In genomic region chr9:39464122-39464777, GRCh38 we compare ENCODE assay signal across 8 cellular contexts.
DNase-seq lines count a peak whose midpoint lies in the region; ATAC-seq and TF ChIP-seq lines count a peak whose summit lies in the region.
"Not testable (repeated sequence)": the region's sequence is repeated elsewhere in the genome, so short reads cannot be mapped to it uniquely, and the experiment has no call there.

No MANE protein-coding gene starts in this region.

- not testable (repeated sequence) for H3K4me1 Mint-ChIP-seq in activated T-cell treated with anti-CD3 and anti-CD28 coated beads, Interleukin-2, amount 50 U/mL, for 4 hours (ENCODE audit: low read depth)

- in situ Hi-C loops in Panc1 (cut with HindIII; ENCODE audit: low pct_unique_long_range_greater_than_20kb, low sequenced_read_pairs) = not testable (repeated sequence)

- WGBS in esophagus, 2 donors = 0 to 2% methylated on average over 36 to 44 of the region's 46 CpGs

- H3K9me3 ChIP-seq in Panc1 (ENCODE audit: control insufficient read depth, insufficient read depth, low read depth, low read length); esophagus (ENCODE audit: control insufficient read depth in 2 of 2, insufficient read depth in 1 of 2, low read depth in 1 of 2, low read length in 1 of 2); mucosa of rectum (ENCODE audit: control insufficient read depth in 2 of 2, low read length in 2 of 2): not testable (repeated sequence)

- BruUV-seq in Panc1 (replicated peaks; lab: Mats Ljungman, UMichigan) = not testable (repeated sequence)

- DNase-seq in DMS114 treated with DMSO at 0.1 percent for 48 hours (lab: John Stamatoyannopoulos, UW; ENCODE audit: unreplicated experiment) (peak; percentile 63), GOT3 (lab: John Stamatoyannopoulos, UW) (peak; percentile 7), Kasumi-1 (lab: John Stamatoyannopoulos, UW) (peak; percentile 28 to 42)
- not testable (repeated sequence) for DNase-seq in Panc1 (ENCODE audit: low read depth, low spot score)
- DNase-seq in activated T-cell treated with anti-CD3 and anti-CD28 coated beads, Interleukin-2, amount 50 U/mL, for 4 hours = peak; percentile 52
- DNase-seq in stimulated activated CD8-positive, alpha-beta memory T cell treated with anti-CD3 and anti-CD28 coated beads, Interleukin-15, amount 100 ng/mL, for 48 hours (ENCODE audit: low read depth in 2 of 2) = peak; percentile 43 to 68

- H3K4me1 ChIP-seq in Panc1 (ENCODE audit: control insufficient read depth, insufficient read depth, low read length); esophagus (ENCODE audit: control insufficient read depth in 2 of 2, insufficient read depth in 2 of 2, low read length in 1 of 2); mucosa of rectum (ENCODE audit: control insufficient read depth in 2 of 2, insufficient read depth in 2 of 2, low read length in 2 of 2): not testable (repeated sequence)

- POLR2A ChIA-PET in Panc1 (lab: Charles Lee) = not testable (repeated sequence)

- not testable (repeated sequence) for H3K27ac ChIP-seq in Panc1 (ENCODE audit: low read length)
- H3K27ac ChIP-seq in esophagus (ENCODE audit: low read depth in 2 of 2, low read length in 1 of 2) = peak overlapping the region; percentile 38 to 63
- peak overlapping the region in 1 of 2 donors; percentile 9 for H3K27ac ChIP-seq in mucosa of rectum (ENCODE audit: low read depth in 2 of 2, low read length in 2 of 2)

- ATAC-seq in Panc1 = peak; percentile 98
- peak; percentile 98 to 99 for ATAC-seq in activated T-cell treated with anti-CD3 and anti-CD28 coated beads, Interleukin-2, amount 50 U/mL, for 4 hours

- not testable (repeated sequence) for H3K36me3 Mint-ChIP-seq in activated T-cell treated with anti-CD3 and anti-CD28 coated beads, Interleukin-2, amount 50 U/mL, for 4 hours (ENCODE audit: insufficient read depth)

- H3K9me3 Mint-ChIP-seq in activated T-cell treated with anti-CD3 and anti-CD28 coated beads, Interleukin-2, amount 50 U/mL, for 4 hours = not testable (repeated sequence)

- H3K27me3 ChIP-seq in Panc1 (ENCODE audit: control insufficient read depth, insufficient read depth, low read length); esophagus (ENCODE audit: control insufficient read depth in 1 of 2, insufficient read depth in 2 of 2, low read length in 2 of 2); mucosa of rectum (ENCODE audit: control insufficient read depth in 2 of 2, insufficient read depth in 2 of 2, low read length in 2 of 2): not testable (repeated sequence)

- intact Hi-C loops in Panc1 (cut with micrococcal nuclease; ENCODE audit: unreplicated experiment) = not testable (repeated sequence)

- H3K4me3 Mint-ChIP-seq in activated T-cell treated with anti-CD3 and anti-CD28 coated beads, Interleukin-2, amount 50 U/mL, for 4 hours = peak overlapping the region; percentile 91

- not testable (repeated sequence) for TF ChIP-seq CTCF in Panc1 (IDR thresholded peaks at IDR 0.05)

- CTCF ChIA-PET in Panc1 (lab: Charles Lee) = not testable (repeated sequence)

- not testable (repeated sequence) for H3K36me3 ChIP-seq in Panc1 (ENCODE audit: control insufficient read depth, insufficient read depth, low read length); esophagus (ENCODE audit: control insufficient read depth in 2 of 2, insufficient read depth in 2 of 2, low read length in 1 of 2); mucosa of rectum (ENCODE audit: control insufficient read depth in 2 of 2, insufficient read depth in 2 of 2, low read length in 2 of 2)

- peak overlapping the region; percentile 24 to 38 for H3K9ac ChIP-seq in mucosa of rectum (ENCODE audit: low read depth in 1 of 2, low read length in 2 of 2)

- peak overlapping the region; percentile 38 to 44 for H3K4me3 ChIP-seq in Panc1 (ENCODE audit: low read depth in 2 of 2, low read length in 2 of 2)
- peak overlapping the region; percentile 47 to 49 for H3K4me3 ChIP-seq in esophagus (ENCODE audit: low read depth in 1 of 2, low read length in 2 of 2)
- peak overlapping the region; percentile 57 to 70 for H3K4me3 ChIP-seq in mucosa of rectum (ENCODE audit: low read length in 2 of 2)

- H3K27me3 Mint-ChIP-seq in activated T-cell treated with anti-CD3 and anti-CD28 coated beads, Interleukin-2, amount 50 U/mL, for 4 hours (ENCODE audit: low read depth) = not testable (repeated sequence)
